In the genomic region with DNA sequence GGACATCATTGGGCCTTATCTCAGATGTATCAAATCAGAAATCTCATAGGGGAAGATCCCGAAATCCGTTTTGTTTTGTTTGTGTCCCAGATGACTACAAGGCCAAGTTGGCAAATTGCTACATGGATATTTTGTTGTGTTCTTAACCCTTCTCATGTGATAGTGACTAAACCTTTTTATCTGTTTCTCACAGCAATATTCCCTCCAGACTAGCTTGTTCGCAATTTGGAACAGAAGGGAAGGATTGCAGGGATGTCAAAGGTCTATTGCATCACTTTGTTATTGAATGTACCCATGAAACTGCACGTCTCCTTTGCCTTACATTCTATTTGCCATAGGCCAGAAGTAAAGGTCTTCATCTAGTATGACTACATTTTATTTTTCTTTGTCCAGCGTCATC, we compare ENCODE assay signal across 24 cellular contexts.
DNase-seq lines count a peak whose midpoint lies in the region; ATAC-seq lines count a peak whose summit lies in the region.
"Had no signal": no experiment of that assay in that cellular context is flagged by ENCODE, and none has a peak within 500 bp of the region (broad histone marks: within the 10 kb centered on the region; RNA-seq: fewer than 3 reads in every experiment).

No MANE protein-coding gene starts in this region.

- no peaks in the 10 kb centered on the region for H3K27me3 ChIP-seq in mesenchymal stem cell (ENCODE audit: control insufficient read depth in 1 of 2, insufficient read depth in 1 of 2, low read length in 2 of 2)
- H3K27me3 ChIP-seq: esophagus muscularis mucosa had no signal

- no peak overlapping the region for H3K23ac ChIP-seq in mesenchymal stem cell (ENCODE audit: low read length in 2 of 2)

- H3K4me1 ChIP-seq in mesenchymal stem cell (ENCODE audit: control insufficient read depth, insufficient read depth, low read depth, low read length) (no peaks in the 10 kb centered on the region), urinary bladder (ENCODE audit: insufficient read depth) (no peaks in the 10 kb centered on the region)

- ATAC-seq in Right ventricle myocardium inferior = peak; percentile 80
- ATAC-seq: activated naive CD4-positive, alpha-beta T cell treated with anti-CD3 and anti-CD28 coated beads, Interleukin-2, amount 50 U/mL, for 72 hours; activated T-cell treated with anti-CD3 and anti-CD28 coated beads, Interleukin-2, amount 50 U/mL, for 4 hours had no signal

- H3K9ac ChIP-seq in mesenchymal stem cell (ENCODE audit: low read length) = peak overlapping the region; percentile 67

- intact Hi-C loops in Right ventricle myocardium inferior (cut with DNase I) = no loop called here
- intact Hi-C loops in cardiac septum (cut with DNase I) = no loop called here

- DNase-seq in Right ventricle myocardium inferior (ENCODE audit: missing footprints) = no peak
- DNase-seq in cardiac septum (ENCODE audit: low spot score) = no peak
- peak; percentile 8 for DNase-seq in fibroblast of peridontal ligament (ENCODE audit: extremely low read depth)
- peak; percentile 3 for DNase-seq in mesenchymal stem cell
- DNase-seq in HuH-7.5 (ENCODE audit: low spot score) = no peak
- no peak for DNase-seq in activated CD4-positive, alpha-beta T cell treated with anti-CD3 and anti-CD28 coated beads for 4 hours
- DNase-seq in activated T-cell treated with anti-CD3 and anti-CD28 coated beads for 4 hours = no peak
- DNase-seq: 8988T; activated CD4-positive, CD25-positive, alpha-beta regulatory T cell treated with anti-CD3 and anti-CD28 coated beads, Interleukin-2, amount 50 U/mL, for 72 hours; activated CD8-positive, alpha-beta memory T cell treated with anti-CD3 and anti-CD28 coated beads for 24 hours; activated T-cell treated with anti-CD3 and anti-CD28 coated beads, Interleukin-2, amount 50 U/mL, for 4 hours; CD8-positive, alpha-beta memory T cell; DMS53; GF-D8; immature natural killer cell; Kasumi-1; NCI-H1048; NCI-H2029; NCI-H774; SHP77 treated with DMSO at 0.1 percent for 48 hours; stimulated activated CD4-positive, alpha-beta T cell treated with anti-CD3 and anti-CD28 coated beads, Interleukin-4, amount 100 ng/mL, for 4 hours had no signal

- no peak overlapping the region for H4K91ac ChIP-seq in mesenchymal stem cell (ENCODE audit: low read length)

- WGBS in mesenchymal stem cell = 83% methylated on average over 3 of the region's 5 CpGs
- 67% methylated on average over 5 of the region's 5 CpGs for WGBS in urinary bladder

- no peaks in the 10 kb centered on the region for H3K36me3 ChIP-seq in mesenchymal stem cell (ENCODE audit: control insufficient read depth in 1 of 2, insufficient read depth in 2 of 2, low read depth in 1 of 2, low read length in 2 of 2)
- H3K36me3 ChIP-seq in urinary bladder (ENCODE audit: insufficient read depth) = no peaks in the 10 kb centered on the region
- H3K36me3 ChIP-seq: esophagus muscularis mucosa had no signal

- H2BK120ac ChIP-seq in mesenchymal stem cell (ENCODE audit: low read depth, low read length) = no peak overlapping the region

- no peak overlapping the region for H2BK5ac ChIP-seq in mesenchymal stem cell (ENCODE audit: low read depth, low read length, poor library complexity, severe bottlenecking)

- H2BK15ac ChIP-seq in mesenchymal stem cell (ENCODE audit: low read depth, poor library complexity, severe bottlenecking) = no peak overlapping the region

- no peak overlapping the region for H2BK12ac ChIP-seq in mesenchymal stem cell (ENCODE audit: low read length in 2 of 2)

- H2AFZ ChIP-seq in mesenchymal stem cell (ENCODE audit: low read depth, low read length) = no peak overlapping the region

- no peak overlapping the region for H3K4me2 ChIP-seq in mesenchymal stem cell (ENCODE audit: low read length, poor library complexity, severe bottlenecking)

- H3K9me3 ChIP-seq in mesenchymal stem cell (ENCODE audit: control insufficient read depth, low read length) = no peaks in the 10 kb centered on the region
- H3K9me3 ChIP-seq: esophagus muscularis mucosa had no signal

- no peak overlapping the region for H3K14ac ChIP-seq in mesenchymal stem cell (ENCODE audit: low read length in 2 of 2)

- peak overlapping the region in 1 of 2 experiments; percentile 20 for H3K4me3 ChIP-seq in mesenchymal stem cell (ENCODE audit: insufficient read depth in 1 of 2, low read depth in 1 of 2, low read length in 2 of 2)
- no peak overlapping the region for H3K4me3 ChIP-seq in urinary bladder (ENCODE audit: low read depth, low read length)
- H3K4me3 ChIP-seq: esophagus muscularis mucosa had no signal

- no peak overlapping the region for H4K8ac ChIP-seq in mesenchymal stem cell (ENCODE audit: low read length)

- H3K18ac ChIP-seq in mesenchymal stem cell (ENCODE audit: low read depth in 1 of 2, low read length in 2 of 2) = no peak overlapping the region

- H3K27ac ChIP-seq in mesenchymal stem cell (ENCODE audit: low read length, poor library complexity, severe bottlenecking) = no peak overlapping the region
- H3K27ac ChIP-seq in urinary bladder (ENCODE audit: low read depth) = peak overlapping the region; percentile 5

- H2AK5ac ChIP-seq in mesenchymal stem cell (ENCODE audit: low read length, severe bottlenecking) = no peak overlapping the region

- no peaks in the 10 kb centered on the region for H3K79me1 ChIP-seq in mesenchymal stem cell (replicated peaks; ENCODE audit: low read length, poor library complexity, severe bottlenecking)

- H3K4ac ChIP-seq in mesenchymal stem cell (ENCODE audit: low read depth in 1 of 2, low read length in 2 of 2) = no peak overlapping the region

Comparison
In these comparisons a context has a peak if more than half of its experiments do, and no peak if none do; other contexts are left out.
1. DNase-seq: peak in fibroblast of peridontal ligament (single experiment) and mesenchymal stem cell (single experiment); none in Right ventricle myocardium inferior (single experiment), cardiac septum (single experiment), HuH-7.5 (single experiment), activated CD4-positive, alpha-beta T cell treated with anti-CD3 and anti-CD28 coated beads for 4 hours (0 of 2) and activated T-cell treated with anti-CD3 and anti-CD28 coated beads for 4 hours (single experiment).